9 cellular contexts compared by ENCODE assay signal in the genomic region with DNA sequence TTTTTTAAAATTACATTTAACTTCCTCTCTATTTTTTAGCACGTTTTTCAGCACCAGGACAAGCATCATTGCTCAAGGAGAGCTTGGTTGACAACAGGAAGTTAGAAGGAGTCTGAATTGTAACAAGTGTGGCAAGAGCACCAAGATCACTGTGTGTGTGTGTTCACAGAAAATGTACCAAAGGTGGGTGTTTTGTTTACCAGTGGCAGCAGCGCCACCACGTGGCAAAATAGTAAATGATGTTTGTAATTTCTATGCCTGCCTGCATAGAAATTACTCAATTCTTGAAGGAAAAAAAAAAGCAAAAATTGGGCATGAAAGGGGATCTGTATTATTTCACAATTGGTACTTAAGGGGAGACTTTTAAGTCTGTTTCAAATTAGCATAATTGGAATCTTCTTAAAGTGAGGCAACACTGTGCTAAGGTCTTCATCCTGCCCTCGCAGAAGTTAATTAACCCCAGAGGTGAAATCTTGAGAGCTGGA. TPM values are rescaled to one million over a fixed set of nuclear protein-coding genes. Genes with fewer than 3 reads are reported as not detected.
DNase-seq lines count a peak whose midpoint lies in the region; ATAC-seq and TF ChIP-seq lines count a peak whose summit lies in the region.
"Had no signal": no experiment of that assay in that cellular context is flagged by ENCODE, and none has a peak within 500 bp of the region (broad histone marks: within the 10 kb centered on the region; RNA-seq: fewer than 3 reads in every experiment).

No MANE protein-coding gene starts in this region.

- TF ChIP-seq RAD21 in Ishikawa (IDR thresholded peaks at IDR 0.05; ENCODE audit: low read depth), result peak; percentile 89

- DNase-seq in CD14-positive monocyte (ENCODE audit: low spot score) (peak; percentile 58), OCI-M1 (lab: John Stamatoyannopoulos, UW) (peak; percentile 83), fibroblast of peridontal ligament (ENCODE audit: extremely low read depth) (peak; percentile 80), omental fat pad (ENCODE audit: low spot score) (peak; percentile 54), transverse colon (peak; percentile 54)
- DNase-seq in activated T-cell treated with anti-CD3 and anti-CD28 coated beads, Interleukin-2, amount 50 U/mL, for 1 hour, result peak; percentile 55

- TF ChIP-seq EP300 in Ishikawa (IDR thresholded peaks at IDR 0.05; ENCODE audit: borderline replicate concordance), result no peak
- no peak for TF ChIP-seq EP300 in transverse colon (IDR thresholded peaks at IDR 0.05; ENCODE audit: low read depth)

- in situ Hi-C loops in transverse colon (cut with MboI; ENCODE audit: low pct_ligation_motif_present in 1 of 4, low pct_unique_long_range_greater_than_20kb in 1 of 4, low sequenced_read_pairs in 3 of 4), result loop anchor here (10.0 to 25.0 kb wide), 5 partner anchors 157 to 409 kb away; a partner anchor contains a TSS

- ATAC-seq in GM19463 (IDR thresholded peaks at IDR 0.05; ENCODE audit: unreplicated experiment), result peak; percentile 64
- peak; percentile 63 for ATAC-seq in omental fat pad (ENCODE audit: low FRiP score)

- H3K27me3 ChIP-seq in transverse colon, result no peaks in the 10 kb centered on the region

- no peak for TF ChIP-seq POLR2A in transverse colon (IDR thresholded peaks at IDR 0.05)

- H3K27ac ChIP-seq in transverse colon, result no peak overlapping the region

- H3K4me3 ChIP-seq in transverse colon, result no peak overlapping the region

- H3K9me3 ChIP-seq in transverse colon, result no peaks in the 10 kb centered on the region

- peaks cover 2 to 14% (median 8%) of the 10 kb centered on the region in 7 donors for H3K9me3 Mint-ChIP-seq in CD14-positive monocyte

- WGBS in transverse colon (ENCODE audit: low coverage in 1 of 2), 2 donors, result 17 to 25% methylated on average over 4 of the region's 4 CpGs

- peaks cover 1 to 3% (median 2%) of the 10 kb centered on the region in 3 donors for H3K27me3 Mint-ChIP-seq in CD14-positive monocyte (ENCODE audit: low read depth in 3 of 3)

- intact Hi-C loops in CD14-positive monocyte (cut with micrococcal nuclease) (loop anchor here (5.0 to 10.0 kb wide), 3 partner anchors 167 to 397 kb away; a partner anchor contains a TSS), transverse colon (cut with DNase I; ENCODE audit: low total_unique reads) (no loop called here)

- TF ChIP-seq CTCF in CD14-positive monocyte (IDR thresholded peaks at IDR 0.05) (peak; percentile 90), omental fat pad (IDR thresholded peaks at IDR 0.05) (no peak), transverse colon (IDR thresholded peaks at IDR 0.05) (peak; percentile 52 to 65 (median 60))

- H3K4me3 Mint-ChIP-seq in CD14-positive monocyte, result no peak overlapping the region

- no peaks in the 10 kb centered on the region for H3K36me3 ChIP-seq in transverse colon

- no peaks in the 10 kb centered on the region for H3K36me3 Mint-ChIP-seq in CD14-positive monocyte

- peak overlapping the region in 3 of 7 donors; percentile 28 to 50 (median 43) for H3K27ac Mint-ChIP-seq in CD14-positive monocyte

- peaks cover 19% of the 10 kb centered on the region for H3K4me1 Mint-ChIP-seq in CD14-positive monocyte

- no peaks in the 10 kb centered on the region for H3K4me1 ChIP-seq in transverse colon

TF ChIP-seq in Ishikawa, 13 proteins besides CTCF, POLR2A, EP300 and RAD21:
- no peak for TF ChIP-seq FOXM1 (IDR thresholded peaks at IDR 0.05; ENCODE audit: borderline replicate concordance, low read depth)
- peak; percentile 66 for TF ChIP-seq CEBPB (IDR thresholded peaks at IDR 0.05)
- TF ChIP-seq CREB1 (IDR thresholded peaks at IDR 0.05; ENCODE audit: low read depth), result no peak

RNA-seq across cellular contexts. Expression of a gene that starts 7.4 kb away (rescaled TPM):
- polyA plus RNA-seq in CD14-positive monocyte, result 10 to 100 TPM; 51.4 to 70.4 TPM
- total RNA-seq in omental fat pad (100 to 1,000 TPM in 1 of 4 donors, 10 to 100 TPM in 3; 59.5 to 106 (median 73.9) TPM), transverse colon (100 to 1,000 TPM in 1 of 4 donors, 10 to 100 TPM in 3; 36.7 to 180 (median 79.3) TPM)

RNA-seq across cellular contexts. Expression of a gene that starts 30.5 kb away (rescaled TPM):
- polyA plus RNA-seq in CD14-positive monocyte, result not detected
- total RNA-seq in omental fat pad, result 1 to 10 TPM in 1 of 4 donors, under 1 TPM in 1, not detected in 2; 0.93 to 1.8 TPM
- total RNA-seq in transverse colon, result not detected
- total RNA-seq: subcutaneous adipose tissue had no signal

Comparison
In these comparisons a context has a peak if more than half of its experiments do, and no peak if none do; other contexts are left out.
1. CTCF ChIP-seq: peak in CD14-positive monocyte (single experiment) and transverse colon (5 of 5); none in omental fat pad (0 of 3).
2. Peak in every context shown above with its lines, with median percentiles within 50 percentile points of each other: DNase-seq.